1 cellular context compared by ENCODE assay signal in genomic region chr12:42482086-42482819, GRCh38.
A peak's percentile ranks its signal among the peaks of the same experiment; 100 is the strongest.
TF ChIP-seq lines count a peak whose summit lies in the region.

No MANE protein-coding gene starts in this region.

TF ChIP-seq in HepG2, 621 proteins besides CTCF, POLR2A, EP300 and RAD21 (continued from another document):
- TF ChIP-seq ZNF646 (CRISPR knock-in tag; IDR thresholded peaks at IDR 0.05), result 0 out of 2 replicates have a peak, but pooled peaks have one; percentile 19
